In genomic region chr14:34482463-34482862, GRCh38 we compare ENCODE assay signal across 21 cellular contexts. TPM values are rescaled to one million over a fixed set of nuclear protein-coding genes. Genes with fewer than 3 reads are reported as not detected.
DNase-seq lines count a peak whose midpoint lies in the region; ATAC-seq, FAIRE-seq and TF ChIP-seq lines count a peak whose summit lies in the region.
"Had no signal": no experiment of that assay in that cellular context is flagged by ENCODE, and none has a peak within 500 bp of the region (broad histone marks: within the 10 kb centered on the region; RNA-seq: fewer than 3 reads in every experiment).

No MANE protein-coding gene starts in this region.

- no peak overlapping the region for H2BK5ac ChIP-seq in trophoblast cell (ENCODE audit: low read depth, low read length, poor library complexity)

- no peak for TF ChIP-seq RAD21 in HepG2 (CRISPR knock-in tag; IDR thresholded peaks at IDR 0.05)

- no peak overlapping the region for H2BK120ac ChIP-seq in trophoblast cell (ENCODE audit: insufficient read depth, low read length, poor library complexity)

- no peaks in the 10 kb centered on the region for H3K9me3 Mint-ChIP-seq in progenitor cell of endocrine pancreas (ENCODE audit: low read depth)
- H3K9me3 Mint-ChIP-seq: CD4-positive, alpha-beta T cell; CD8-positive, alpha-beta T cell had no signal

- H3K4me1 Mint-ChIP-seq in progenitor cell of endocrine pancreas (ENCODE audit: low read depth), result no peaks in the 10 kb centered on the region
- H3K4me1 Mint-ChIP-seq: B cell had no signal

- H2AK5ac ChIP-seq in trophoblast cell (ENCODE audit: low read length), result no peak overlapping the region

- no peak overlapping the region for H3K4me2 ChIP-seq in HepG2 (ENCODE audit: low read depth, low read length)
- H3K4me2 ChIP-seq in trophoblast cell (ENCODE audit: low read length), result no peak overlapping the region
- H3K4me2 ChIP-seq: A549; BLaER1 treated with 17β-estradiol and CSF1 and Interleukin-3, amounts not matched to agents 10 nM and 100 nM had no signal

- in situ Hi-C loops in HepG2 (cut with HindIII; ENCODE audit: extremely low pct_ligation_motif_present, low pct_unique_long_range_greater_than_20kb), result no loop called here

- H4K20me1 ChIP-seq in HepG2 (ENCODE audit: insufficient read depth, low read length), result no peaks in the 10 kb centered on the region
- H4K20me1 ChIP-seq: BLaER1 treated with 17β-estradiol and CSF1 and Interleukin-3, amounts not matched to agents 10 nM and 100 nM had no signal

- intact Hi-C loops in HepG2 (cut with micrococcal nuclease; ENCODE audit: unreplicated experiment), result loop anchor here (10.0 kb wide), 1 partner anchor 1108 kb away; no protein-coding TSS in a partner anchor
- intact Hi-C loops in right lobe of liver (cut with DNase I), result no loop called here

- H3K36me3 ChIP-seq in HepG2 (replicated peaks in 1 of 2; ENCODE audit: control insufficient read depth in 1 of 2, insufficient read depth in 2 of 2, low read length in 2 of 2), result no peaks in the 10 kb centered on the region
- no peaks in the 10 kb centered on the region for H3K36me3 ChIP-seq in right lobe of liver
- H3K36me3 ChIP-seq in trophoblast cell (ENCODE audit: control insufficient read depth in 1 of 2, insufficient read depth in 2 of 2, low read length in 2 of 2), result no peaks in the 10 kb centered on the region
- H3K36me3 ChIP-seq: BLaER1 treated with 17β-estradiol and CSF1 and Interleukin-3, amounts not matched to agents 10 nM and 100 nM had no signal

- H4K8ac ChIP-seq in trophoblast cell (ENCODE audit: low read depth, low read length), result no peak overlapping the region

- CTCF ChIA-PET in HepG2 (lab: Yijun Ruan, JAX; ENCODE audit: low intra/inter-chr PET ratio, low total read pairs), result no interaction called here

- ATAC-seq in HepG2 (no peak), right lobe of liver (no peak)
- ATAC-seq: A549; CD8-positive, alpha-beta T cell had no signal

- H3K4ac ChIP-seq in trophoblast cell (ENCODE audit: low read depth, low read length), result no peak overlapping the region

- 69% methylated on average over 2 of the region's 2 CpGs for WGBS in HepG2 (ENCODE audit: low lambda C conversion rate)
- 90% methylated on average over 1 of the region's 2 CpGs for WGBS in right lobe of liver (ENCODE audit: insufficient coverage, low coverage, low lambda C conversion rate, missing lambda C conversion rate)
- no CpG with 5 or more reads among the region's 2 CpGs for WGBS in trophoblast cell (ENCODE audit: extremely low coverage, insufficient coverage, insufficient read length)

- H3K79me2 ChIP-seq in HepG2 (ENCODE audit: insufficient read depth, low read length) (no peaks in the 10 kb centered on the region), trophoblast cell (ENCODE audit: control insufficient read depth, insufficient read depth, low read length, poor library complexity) (no peaks in the 10 kb centered on the region)

- no peak overlapping the region for H3K9ac ChIP-seq in HepG2 (ENCODE audit: insufficient read depth, low read depth, low read length)
- no peak overlapping the region for H3K9ac ChIP-seq in trophoblast cell (ENCODE audit: low read length)
- H3K9ac ChIP-seq: BLaER1 treated with 17β-estradiol and CSF1 and Interleukin-3, amounts not matched to agents 10 nM and 100 nM had no signal

- TF ChIP-seq POLR2A in HepG2 (IDR thresholded peaks at IDR 0.05; ENCODE audit: insufficient read depth in 1 of 2, low read depth in 2 of 2, low read length in 2 of 2) (no peak), right lobe of liver (IDR thresholded peaks at IDR 0.05) (no peak)

- H3K4me1 ChIP-seq in HepG2 (ENCODE audit: insufficient read depth, low read length), result 0 out of 2 replicates have a peak, but pooled peaks cover 6% of the 10 kb centered on the region
- H3K4me1 ChIP-seq in right lobe of liver, result no peaks in the 10 kb centered on the region
- no peaks in the 10 kb centered on the region for H3K4me1 ChIP-seq in trophoblast cell (ENCODE audit: control insufficient read depth in 1 of 2, insufficient read depth in 2 of 2, low read length in 2 of 2)
- H3K4me1 ChIP-seq: A549; BLaER1 treated with 17β-estradiol and CSF1 and Interleukin-3, amounts not matched to agents 10 nM and 100 nM; Caco-2 had no signal

- no peak overlapping the region for H3K4me3 Mint-ChIP-seq in progenitor cell of endocrine pancreas (ENCODE audit: low read depth)
- H3K4me3 Mint-ChIP-seq: B cell; CD4-positive, alpha-beta T cell; CD8-positive, alpha-beta T cell had no signal

- POLR2A ChIA-PET in HepG2 (lab: Yijun Ruan, JAX), result interaction anchor here (1.2 kb wide), 1 partner anchor 12 kb away, joined by 3 read pairs; no protein-coding TSS in a partner anchor

- no peak overlapping the region for H3K27ac Mint-ChIP-seq in progenitor cell of endocrine pancreas
- H3K27ac Mint-ChIP-seq: B cell; CD4-positive, alpha-beta T cell; CD8-positive, alpha-beta T cell had no signal

- no peak for FAIRE-seq in HepG2 (lab: Jason Lieb, UNC)
- FAIRE-seq: A549, D721Med, G401.6, GM12891, GM19239 had no signal

- no peaks in the 10 kb centered on the region for H3K79me1 ChIP-seq in trophoblast cell (ENCODE audit: low read length)

- H3K23ac ChIP-seq in trophoblast cell (ENCODE audit: low read length), result no peak overlapping the region

- no peak overlapping the region for H2BK12ac ChIP-seq in trophoblast cell (ENCODE audit: low read length)

- no peak overlapping the region for H3K4me3 ChIP-seq in HepG2 (replicated peaks in 1 of 3; ENCODE audit: insufficient read depth in 1 of 3, low read depth in 2 of 3, low read length in 3 of 3)
- H3K4me3 ChIP-seq in right lobe of liver, result no peak overlapping the region
- no peak overlapping the region for H3K4me3 ChIP-seq in trophoblast cell (ENCODE audit: low read depth, low read length)
- H3K4me3 ChIP-seq: A549; BLaER1 treated with 17β-estradiol and CSF1 and Interleukin-3, amounts not matched to agents 10 nM and 100 nM had no signal

- H3K27me3 Mint-ChIP-seq in progenitor cell of endocrine pancreas, result no peaks in the 10 kb centered on the region
- H3K27me3 Mint-ChIP-seq: B cell; CD4-positive, alpha-beta T cell had no signal

- no peak overlapping the region for H4K12ac ChIP-seq in trophoblast cell (ENCODE audit: low read depth, low read length)

- no peak overlapping the region for H3K14ac ChIP-seq in trophoblast cell (ENCODE audit: low read length)

- no peak overlapping the region for H4K91ac ChIP-seq in trophoblast cell (ENCODE audit: low read depth, low read length)

- no peak for TF ChIP-seq CTCF in HepG2 (CRISPR knock-in tag; IDR thresholded peaks at IDR 0.05)
- no peak for TF ChIP-seq CTCF in right lobe of liver (IDR thresholded peaks at IDR 0.05)
- no peak for TF ChIP-seq CTCF in progenitor cell of endocrine pancreas (IDR thresholded peaks at IDR 0.05; ENCODE audit: unreplicated experiment)

- H3K18ac ChIP-seq in trophoblast cell (ENCODE audit: low read length), result no peak overlapping the region

- DNase-seq in HepG2 (ENCODE audit: low spot score) (no peak), right lobe of liver (no peak), trophoblast cell (peak; percentile 55 to 85), progenitor cell of endocrine pancreas (ENCODE audit: low spot score, unreplicated experiment) (no peak), substantia nigra (lab: John Stamatoyannopoulos, UW) (no peak)
- DNase-seq: AML-193; Caco-2; Calu3; CD4-positive, alpha-beta T cell; CD8-positive, alpha-beta T cell; DMS79 treated with DMSO at 0.1 percent for 48 hours; GF-D8 had no signal

- H3K27me3 ChIP-seq in HepG2 (ENCODE audit: control insufficient read depth in 1 of 2, insufficient read depth in 2 of 2, low read length in 2 of 2) (no peaks in the 10 kb centered on the region), right lobe of liver (no peaks in the 10 kb centered on the region), trophoblast cell (ENCODE audit: insufficient read depth, low read length) (no peaks in the 10 kb centered on the region)
- H3K27me3 ChIP-seq: BLaER1 treated with 17β-estradiol and CSF1 and Interleukin-3, amounts not matched to agents 10 nM and 100 nM had no signal

- H3K36me3 Mint-ChIP-seq in progenitor cell of endocrine pancreas (ENCODE audit: insufficient read depth), result no peaks in the 10 kb centered on the region
- H3K36me3 Mint-ChIP-seq: CD8-positive, alpha-beta T cell had no signal

- H2AFZ ChIP-seq in HepG2 (ENCODE audit: low read length) (no peak overlapping the region), trophoblast cell (ENCODE audit: insufficient read depth, low read length, poor library complexity) (no peak overlapping the region)

- H3K27ac ChIP-seq in HepG2 (ENCODE audit: extremely low read length, insufficient read depth, low read length) (no peak overlapping the region), right lobe of liver (no peak overlapping the region), trophoblast cell (ENCODE audit: low read depth, low read length) (no peak overlapping the region), substantia nigra (ENCODE audit: low read depth, low read length, poor library complexity, severe bottlenecking) (no peak overlapping the region)
- H3K27ac ChIP-seq: 22Rv1; A549; BLaER1 treated with 17β-estradiol and CSF1 and Interleukin-3, amounts not matched to agents 10 nM and 100 nM; C4-2B had no signal

- H3K9me3 ChIP-seq in HepG2 (ENCODE audit: low read length) (no peaks in the 10 kb centered on the region), right lobe of liver (no peaks in the 10 kb centered on the region), trophoblast cell (ENCODE audit: insufficient read depth, low read depth, low read length) (no peaks in the 10 kb centered on the region)
- H3K9me3 ChIP-seq: A549, Caco-2 had no signal

- no peak for TF ChIP-seq EP300 in HepG2 (IDR thresholded peaks at IDR 0.05; ENCODE audit: low read depth in 2 of 2, low read length in 2 of 2)
- no peak for TF ChIP-seq EP300 in HepG2 (CRISPR knock-in tag; IDR thresholded peaks at IDR 0.05; ENCODE audit: borderline replicate concordance)

- no TSS peak for BruUV-seq in HepG2 (replicated peaks; lab: Mats Ljungman, UMichigan)

RNA-seq across cellular contexts. Expression of gene SPTSSA, which starts 20.4 kb away (rescaled TPM):
- total RNA-seq in HepG2 (2016; rRNA removed; fragmentation: Illumina TruSeq; extraction: Trizol) (19.1 and 26.6 TPM in 2 replicates), right lobe of liver (10 to 100 TPM; 10.6 to 32.0 (median 18.4) TPM), progenitor cell of endocrine pancreas (17.4 and 20.2 TPM in 2 replicates)
- total RNA-seq in HepG2 (2016; cell fraction: cytosol; rRNA removed; fragmentation: Illumina TruSeq; extraction: Trizol; ENCODE audit: low read depth), result 6.3 and 6.7 TPM in 2 replicates
- total RNA-seq in HepG2 (2016; cell fraction: insoluble cytoplasmic fraction; rRNA removed; fragmentation: Illumina TruSeq; extraction: Trizol), result 21.4 and 27.7 TPM in 2 replicates
- total RNA-seq in HepG2 (2016; cell fraction: membrane; rRNA removed; fragmentation: Illumina TruSeq; extraction: Trizol), result 21.8 and 22.7 TPM in 2 replicates
- 17.5 and 18.0 TPM in 2 replicates for total RNA-seq in HepG2 (2016; cell fraction: nucleus; rRNA removed; fragmentation: Illumina TruSeq; extraction: Trizol)
- polyA plus RNA-seq in HepG2 (2011; rRNA removed), result 71.7 and 86.1 TPM in 2 replicates
- 77.8 and 91.0 TPM in 2 replicates for polyA plus RNA-seq in HepG2 (2011; cell fraction: cytosol; rRNA removed)
- 27.9 and 29.6 TPM in 2 replicates for polyA plus RNA-seq in HepG2 (2011; cell fraction: nucleus; rRNA removed)
- 81.4 and 85.6 TPM in 2 replicates for polyA plus RNA-seq in HepG2 (2012)
- 19.6 and 23.2 TPM in 2 replicates for polyA plus RNA-seq in HepG2 (2016; cell fraction: cytosol; fragmentation: Illumina TruSeq; extraction: Trizol; ENCODE audit: low read depth)
- 98.4 and 103 TPM in 2 replicates for polyA plus RNA-seq in HepG2 (2016; cell fraction: insoluble cytoplasmic fraction; fragmentation: Illumina TruSeq; extraction: Trizol; ENCODE audit: low read depth)
- 54.7 and 54.8 TPM in 2 replicates for polyA plus RNA-seq in HepG2 (2016; cell fraction: membrane; fragmentation: Illumina TruSeq; extraction: Trizol; ENCODE audit: low read depth)
- polyA plus RNA-seq in HepG2 (2016; cell fraction: nucleus; fragmentation: Illumina TruSeq; extraction: Trizol; ENCODE audit: insufficient read depth, low read depth), result 83.9 and 93.7 TPM in 2 replicates
- polyA minus RNA-seq in HepG2 (2011; rRNA and poly(A)+ RNA removed; ENCODE audit: low replicate concordance), result 56.5 and 79.5 TPM in 2 replicates
- polyA minus RNA-seq in HepG2 (2011; cell fraction: cytosol; rRNA and poly(A)+ RNA removed), result 35.3 and 39.6 TPM in 2 replicates
- polyA minus RNA-seq in HepG2 (2011; cell fraction: nucleus; rRNA and poly(A)+ RNA removed), result 15.4 and 17.6 TPM in 2 replicates
- 20.1 and 20.8 TPM in 2 replicates for polyA plus RNA-seq in trophoblast cell (2013)

RNA-seq across cellular contexts. Expression of gene EAPP, which starts 57.0 kb away (rescaled TPM):
- total RNA-seq in HepG2 (2016; rRNA removed; fragmentation: Illumina TruSeq; extraction: Trizol) (110 and 163 TPM in 2 replicates), right lobe of liver (10 to 100 TPM; 15.1 to 20.4 (median 18.2) TPM), progenitor cell of endocrine pancreas (36.2 and 39.8 TPM in 2 replicates)
- 16.4 and 17.4 TPM in 2 replicates for total RNA-seq in HepG2 (2016; cell fraction: cytosol; rRNA removed; fragmentation: Illumina TruSeq; extraction: Trizol; ENCODE audit: low read depth)
- 111 and 170 TPM in 2 replicates for total RNA-seq in HepG2 (2016; cell fraction: insoluble cytoplasmic fraction; rRNA removed; fragmentation: Illumina TruSeq; extraction: Trizol)
- 31.8 and 35.9 TPM in 2 replicates for total RNA-seq in HepG2 (2016; cell fraction: membrane; rRNA removed; fragmentation: Illumina TruSeq; extraction: Trizol)
- 50.7 and 59.2 TPM in 2 replicates for total RNA-seq in HepG2 (2016; cell fraction: nucleus; rRNA removed; fragmentation: Illumina TruSeq; extraction: Trizol)
- 57.8 and 68.7 TPM in 2 replicates for polyA plus RNA-seq in HepG2 (2011; rRNA removed)
- polyA plus RNA-seq in HepG2 (2011; cell fraction: cytosol; rRNA removed), result 33.0 and 55.6 TPM in 2 replicates
- polyA plus RNA-seq in HepG2 (2011; cell fraction: nucleus; rRNA removed), result 13.9 and 18.7 TPM in 2 replicates
- 52.5 and 74.2 TPM in 2 replicates for polyA plus RNA-seq in HepG2 (2012)
- polyA plus RNA-seq in HepG2 (2016; cell fraction: cytosol; fragmentation: Illumina TruSeq; extraction: Trizol; ENCODE audit: low read depth), result 13.9 and 14.8 TPM in 2 replicates
- 142 and 152 TPM in 2 replicates for polyA plus RNA-seq in HepG2 (2016; cell fraction: insoluble cytoplasmic fraction; fragmentation: Illumina TruSeq; extraction: Trizol; ENCODE audit: low read depth)
- 22.0 and 26.2 TPM in 2 replicates for polyA plus RNA-seq in HepG2 (2016; cell fraction: membrane; fragmentation: Illumina TruSeq; extraction: Trizol; ENCODE audit: low read depth)
- 50.5 and 52.0 TPM in 2 replicates for polyA plus RNA-seq in HepG2 (2016; cell fraction: nucleus; fragmentation: Illumina TruSeq; extraction: Trizol; ENCODE audit: insufficient read depth, low read depth)
- polyA minus RNA-seq in HepG2 (2011; rRNA and poly(A)+ RNA removed; ENCODE audit: low replicate concordance), result 11.0 and 20.1 TPM in 2 replicates
- 37.9 and 41.4 TPM in 2 replicates for polyA minus RNA-seq in HepG2 (2011; cell fraction: cytosol; rRNA and poly(A)+ RNA removed)
- 48.5 and 48.9 TPM in 2 replicates for polyA minus RNA-seq in HepG2 (2011; cell fraction: nucleus; rRNA and poly(A)+ RNA removed)
- polyA plus RNA-seq in trophoblast cell (2013), result 42.4 and 42.7 TPM in 2 replicates

Comparison
In these comparisons a context has a peak if more than half of its experiments do, and no peak if none do; other contexts are left out.
1. DNase-seq: peak in trophoblast cell (2 of 2); none in HepG2 (single experiment), right lobe of liver (0 of 3), progenitor cell of endocrine pancreas (single experiment) and substantia nigra (0 of 49).